Comparison of ENCODE assay signal across 15 cellular contexts in the genomic region with DNA sequence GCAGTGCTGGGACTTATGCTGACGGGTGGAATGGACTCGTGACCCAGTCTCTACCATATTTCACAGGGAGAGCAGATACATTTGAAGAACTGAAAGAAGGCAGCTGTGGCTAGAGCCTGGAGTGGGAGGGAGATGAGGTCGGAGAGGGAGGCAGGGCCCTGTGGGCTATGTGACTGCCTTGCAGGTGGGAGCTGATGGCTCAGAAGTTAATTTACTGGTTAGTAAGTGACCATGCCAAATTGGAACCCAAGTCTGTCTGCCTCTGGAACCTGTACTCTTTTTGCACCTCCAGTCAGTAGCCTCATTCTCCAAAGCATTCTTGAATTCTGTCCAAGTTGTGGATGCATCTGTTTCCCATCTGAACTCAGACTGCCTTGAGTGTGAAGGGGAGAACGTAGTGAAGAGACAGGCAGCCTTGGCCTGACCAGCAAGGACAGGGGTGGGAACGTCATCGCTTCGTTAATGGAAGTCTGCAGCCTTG.
DNase-seq lines count a peak whose midpoint lies in the region; ATAC-seq and TF ChIP-seq lines count a peak whose summit lies in the region.
"Had no signal": no experiment of that assay in that cellular context is flagged by ENCODE, and none has a peak within 500 bp of the region (broad histone marks: within the 10 kb centered on the region; RNA-seq: fewer than 3 reads in every experiment).

No MANE protein-coding gene starts in this region.

- intact Hi-C loops in thyroid gland (cut with DNase I) (no loop called here), spleen (cut with DNase I; ENCODE audit: low total_unique reads) (no loop called here)

- TF ChIP-seq CTCF in OCI-LY3 (IDR thresholded peaks at IDR 0.05; ENCODE audit: low read depth, low read length) = no peak
- TF ChIP-seq CTCF in fibroblast of pulmonary artery (IDR thresholded peaks at IDR 0.05; ENCODE audit: low read length, missing control alignments) = no peak
- TF ChIP-seq CTCF in thyroid gland (IDR thresholded peaks at IDR 0.05) = no peak
- TF ChIP-seq CTCF in smooth muscle cell (IDR thresholded peaks at IDR 0.05; ENCODE audit: borderline replicate concordance, insufficient read depth, poor library complexity, severe bottlenecking) = no peak
- no peak for TF ChIP-seq CTCF in spleen (IDR thresholded peaks at IDR 0.05 in 8 of 11, conservative IDR thresholded peaks at IDR 0.05 in 3 of 11)

- no peaks in the 10 kb centered on the region for H3K27me3 ChIP-seq in OCI-LY3 (ENCODE audit: low read depth, low read length)
- no peaks in the 10 kb centered on the region for H3K27me3 ChIP-seq in thyroid gland
- H3K27me3 ChIP-seq in smooth muscle cell (ENCODE audit: low read depth) = peaks cover 9% of the 10 kb centered on the region
- H3K27me3 ChIP-seq in spleen (replicated peaks in 1 of 7) = no peaks in the 10 kb centered on the region
- H3K27me3 ChIP-seq: vagina had no signal

- H3F3A ChIP-seq in smooth muscle cell (ENCODE audit: low read depth) = no peaks in the 10 kb centered on the region

- no peak overlapping the region for H3K4me3 ChIP-seq in OCI-LY3 (ENCODE audit: low read length)
- H3K4me3 ChIP-seq in fibroblast of pulmonary artery (replicated peaks; ENCODE audit: low read depth, low read length) = no peak overlapping the region
- no peak overlapping the region for H3K4me3 ChIP-seq in thyroid gland (replicated peaks in 1 of 3)
- no peak overlapping the region for H3K4me3 ChIP-seq in smooth muscle cell
- no peak overlapping the region for H3K4me3 ChIP-seq in spleen
- H3K4me3 ChIP-seq: vagina had no signal

- TF ChIP-seq POLR2A in thyroid gland (IDR thresholded peaks at IDR 0.05) = no peak
- no peak for TF ChIP-seq POLR2A in spleen (IDR thresholded peaks at IDR 0.05)

- H3K4me2 ChIP-seq in OCI-LY3 (ENCODE audit: low read length) (peak overlapping the region; percentile 26; the same call in 1 of the 2 replicates), smooth muscle cell (no peak overlapping the region)

- H3K9me3 ChIP-seq in OCI-LY3 (ENCODE audit: insufficient read depth, low read length) (no peaks in the 10 kb centered on the region), thyroid gland (no peaks in the 10 kb centered on the region), smooth muscle cell (replicated peaks; ENCODE audit: low read depth) (no peaks in the 10 kb centered on the region), spleen (no peaks in the 10 kb centered on the region)
- H3K9me3 ChIP-seq: vagina had no signal

- H3K79me2 ChIP-seq in OCI-LY3 (ENCODE audit: low read length) (no peaks in the 10 kb centered on the region), smooth muscle cell (ENCODE audit: low read depth) (no peaks in the 10 kb centered on the region)

- peak; percentile 16 for DNase-seq in GM04504 (ENCODE audit: low read depth)
- DNase-seq in fibroblast of pulmonary artery (ENCODE audit: low read depth) = peak; percentile 68
- peak; percentile 72 for DNase-seq in pons (ENCODE audit: low spot score)
- no peak for DNase-seq in thyroid gland
- DNase-seq in smooth muscle cell (lab: John Stamatoyannopoulos, UW; ENCODE audit: unreplicated experiment) = no peak
- DNase-seq in spleen = no peak
- DNase-seq: activated CD4-positive, alpha-beta T cell treated with anti-CD3 and anti-CD28 coated beads, Interleukin-2, amount 10 ng/mL, durations not matched to agents 7 days and 5 days; activated effector memory CD4-positive, alpha-beta T cell treated with Interleukin-2 at 50 U/mL for 16 hours; cortex of kidney; midbrain; NCI-H526 treated with DMSO at 0.1 percent for 48 hours had no signal

- no peaks in the 10 kb centered on the region for H4K20me1 ChIP-seq in OCI-LY3 (ENCODE audit: insufficient read depth, low read length)
- H4K20me1 ChIP-seq in smooth muscle cell (ENCODE audit: low read depth) = no peaks in the 10 kb centered on the region

- H3K36me3 ChIP-seq in OCI-LY3 (replicated peaks; ENCODE audit: low read depth, low read length) = no peaks in the 10 kb centered on the region
- no peaks in the 10 kb centered on the region for H3K36me3 ChIP-seq in thyroid gland
- no peaks in the 10 kb centered on the region for H3K36me3 ChIP-seq in smooth muscle cell (ENCODE audit: low read depth)
- H3K36me3 ChIP-seq in spleen = no peaks in the 10 kb centered on the region
- H3K36me3 ChIP-seq: vagina had no signal

- H3K4me1 ChIP-seq in OCI-LY3 (ENCODE audit: low read length) (peaks cover 17% of the 10 kb centered on the region), thyroid gland (no peaks in the 10 kb centered on the region), smooth muscle cell (ENCODE audit: low read depth) (no peaks in the 10 kb centered on the region), spleen (peaks cover 0 to 10% (median 0%) of the 10 kb centered on the region in 6 donors)
- H3K4me1 ChIP-seq: vagina had no signal

- 55 to 67% methylated on average over 6 of the region's 7 CpGs for WGBS in thyroid gland, 2 donors
- 77% methylated on average over 7 of the region's 7 CpGs for WGBS in smooth muscle cell (ENCODE audit: low lambda C conversion rate)
- WGBS in spleen, 5 donors = 41 to 61% (median 57%) methylated on average over 4 to 7 of the region's 7 CpGs

- no peak overlapping the region for H3K27ac ChIP-seq in OCI-LY3 (ENCODE audit: low read length)
- no peak overlapping the region for H3K27ac ChIP-seq in thyroid gland
- H3K27ac ChIP-seq in smooth muscle cell (ENCODE audit: low read depth) = no peak overlapping the region
- no peak overlapping the region for H3K27ac ChIP-seq in spleen
- H3K27ac ChIP-seq: C4-2B, vagina had no signal

- H3K9ac ChIP-seq in OCI-LY3 (ENCODE audit: low read length) (no peak overlapping the region), smooth muscle cell (ENCODE audit: low read depth) (no peak overlapping the region)

- no peak overlapping the region for H2AFZ ChIP-seq in OCI-LY3 (ENCODE audit: low read depth, low read length)
- H2AFZ ChIP-seq in smooth muscle cell (ENCODE audit: low read depth) = no peak overlapping the region

- no peak for ATAC-seq in GM19455 (IDR thresholded peaks at IDR 0.05; ENCODE audit: unreplicated experiment)

Comparison
In these comparisons a context has a peak if more than half of its experiments do, and no peak if none do; other contexts are left out.
1. DNase-seq: peak in GM04504 (single experiment), fibroblast of pulmonary artery (single experiment) and pons (single experiment); none in thyroid gland (0 of 2), smooth muscle cell (single experiment) and spleen (single experiment).